Comparison of ENCODE assay signal across 27 cellular contexts in the genomic region with DNA sequence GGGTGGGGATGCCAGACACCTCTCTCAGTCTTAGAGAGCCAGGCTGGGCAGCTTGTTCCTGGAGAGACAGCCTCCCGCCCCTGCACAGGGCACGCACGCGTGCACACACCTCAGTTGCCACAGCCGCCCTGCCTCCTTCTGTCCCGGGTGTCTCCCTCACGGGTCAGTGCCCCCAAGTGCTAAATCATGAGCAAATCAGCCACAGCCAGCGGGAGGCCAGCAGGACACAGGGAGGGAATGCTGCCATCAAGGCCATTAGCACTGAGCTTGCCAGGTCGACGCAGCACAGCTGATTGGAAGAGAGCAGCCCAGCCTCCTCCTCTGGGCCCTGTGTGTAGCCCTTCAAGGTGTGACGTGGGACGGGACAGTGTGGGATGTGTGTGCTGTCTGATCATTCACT.
DNase-seq lines count a peak whose midpoint lies in the region; ATAC-seq, FAIRE-seq and TF ChIP-seq lines count a peak whose summit lies in the region.
"Had no signal": no experiment of that assay in that cellular context is flagged by ENCODE, and none has a peak within 500 bp of the region (broad histone marks: within the 10 kb centered on the region; RNA-seq: fewer than 3 reads in every experiment).

No MANE protein-coding gene starts in this region.

- no peak overlapping the region for H2AK5ac ChIP-seq in mesendoderm (ENCODE audit: low read length)

- H3K56ac ChIP-seq in mesendoderm (ENCODE audit: low read length): no peak overlapping the region

- POLR2A ChIA-PET in CD4-positive, alpha-beta T cell (lab: Charles Lee): no interaction called here

- CTCF ChIA-PET in CD4-positive, alpha-beta T cell (lab: Charles Lee): no interaction called here

- H3K4me2 ChIP-seq in mesendoderm (ENCODE audit: low read length): no peak overlapping the region

- DNase-seq in NCI-H1092 treated with DMSO at 0.1 percent for 48 hours (lab: John Stamatoyannopoulos, UW) (peak; percentile 15), NCI-H1092 (lab: John Stamatoyannopoulos, UW) (no peak), RCC 7860 (ENCODE audit: low spot score) (peak; percentile 69), left colon (peak in 1 of 2 donors; percentile 10), renal cortical epithelial cell (ENCODE audit: low read depth) (peak; percentile 23), mesendoderm (no peak), occipital lobe (lab: John Stamatoyannopoulos, UW) (no peak)
- DNase-seq in CD4-positive, alpha-beta T cell: no peak
- DNase-seq: activated CD4-positive, alpha-beta T cell treated with anti-CD3 and anti-CD28 coated beads, Interleukin-2, amount 50 U/mL, for 48 hours; activated CD8-positive, alpha-beta memory T cell treated with anti-CD3 and anti-CD28 coated beads, Interleukin-2, amount 50 U/mL, for 48 hours; activated naive CD8-positive, alpha-beta T cell treated with anti-CD3 and anti-CD28 coated beads, Interleukin-2, amount 10 ng/mL, durations not matched to agents 7 days and 5 days; brain microvascular endothelial cell; cortex of kidney; HCEC 1CT; KBM-7; NCI-H187 treated with DMSO at 0.1 percent for 48 hours; NK-92 treated with Interleukin-12 subunit alpha and Interleukin-12 subunit beta, amount 100 ng/mL, for 24 hours; stimulated activated CD4-positive, alpha-beta T cell treated with anti-CD3 and anti-CD28 coated beads, Interleukin-4, amount 100 ng/mL, for 24 hours; stimulated activated naive CD8-positive, alpha-beta T cell treated with anti-CD3 and anti-CD28 coated beads, Interleukin-15, amount 100 ng/mL, for 72 hours; trophoblast cell had no signal

- H3K4me1 Mint-ChIP-seq in CD4-positive, alpha-beta T cell (ENCODE audit: low read depth): no peaks in the 10 kb centered on the region

- no peak overlapping the region for H2BK15ac ChIP-seq in mesendoderm (replicated peaks; ENCODE audit: low read depth)

- H3K9me3 ChIP-seq in CD4-positive, alpha-beta T cell (ENCODE audit: control insufficient read depth, low read length): no peaks in the 10 kb centered on the region

- H3K4me3 Mint-ChIP-seq in CD4-positive, alpha-beta T cell: no peak overlapping the region
- H3K4me3 Mint-ChIP-seq: activated naive CD8-positive, alpha-beta T cell treated with anti-CD3 and anti-CD28 coated beads, Interleukin-2, amount 10 ng/mL, durations not matched to agents 7 days and 5 days; mesothelial cell of epicardium; nephron; stimulated activated naive CD8-positive, alpha-beta T cell treated with anti-CD3 and anti-CD28 coated beads, Interleukin-15, amount 100 ng/mL, for 72 hours; T-helper 2 cell treated with Interferon-gamma antibody and Interleukin-4, amounts not matched to agents 5 μg/mL and 100 μg/mL, for 36 hours; WTC11 had no signal

- H3K79me1 ChIP-seq in mesendoderm (ENCODE audit: low read length): no peaks in the 10 kb centered on the region

- no peak overlapping the region for H3K18ac ChIP-seq in mesendoderm (ENCODE audit: low read length)

- no peak overlapping the region for H2BK120ac ChIP-seq in mesendoderm (ENCODE audit: low read depth, low read length)

- H3K27me3 Mint-ChIP-seq in CD4-positive, alpha-beta T cell: peaks cover 10% of the 10 kb centered on the region

- FAIRE-seq in RCC 7860 (lab: Jason Lieb, UNC): peak; percentile 80
- FAIRE-seq: endometrium had no signal

- H3K36me3 Mint-ChIP-seq in CD4-positive, alpha-beta T cell (ENCODE audit: low read depth): no peaks in the 10 kb centered on the region
- H3K36me3 Mint-ChIP-seq: activated naive CD8-positive, alpha-beta T cell treated with anti-CD3 and anti-CD28 coated beads, Interleukin-2, amount 10 ng/mL, durations not matched to agents 7 days and 5 days; mesothelial cell of epicardium; WTC11 had no signal

- no peak overlapping the region for H3K4me3 ChIP-seq in mesendoderm (ENCODE audit: low read length)

- ATAC-seq in left colon: peak; percentile 73
- no peak for ATAC-seq in CD4-positive, alpha-beta T cell (ENCODE audit: poor library complexity)
- ATAC-seq: stimulated activated naive CD8-positive, alpha-beta T cell treated with anti-CD3 and anti-CD28 coated beads, Interleukin-15, amount 100 ng/mL, for 72 hours; WTC11 had no signal

- H3K23ac ChIP-seq in mesendoderm (ENCODE audit: low read length): no peak overlapping the region

- WGBS in mesendoderm (ENCODE audit: extremely low coverage, insufficient coverage, low lambda C conversion rate): no CpG with 5 or more reads among the region's 12 CpGs

- H3K4ac ChIP-seq in mesendoderm (ENCODE audit: low read depth, low read length): no peak overlapping the region

- no peak overlapping the region for H3K9ac ChIP-seq in mesendoderm (ENCODE audit: low read length)

- no peak overlapping the region for H4K8ac ChIP-seq in mesendoderm (ENCODE audit: low read depth, low read length)

- peaks cover 9% of the 10 kb centered on the region for H3K4me1 ChIP-seq in mesendoderm (ENCODE audit: control insufficient read depth, low read depth, low read length)

- no peak overlapping the region for H4K5ac ChIP-seq in mesendoderm (ENCODE audit: low read length)

- H3K9me3 Mint-ChIP-seq in CD4-positive, alpha-beta T cell: no peaks in the 10 kb centered on the region
- H3K9me3 Mint-ChIP-seq: activated naive CD8-positive, alpha-beta T cell treated with anti-CD3 and anti-CD28 coated beads, Interleukin-2, amount 10 ng/mL, durations not matched to agents 7 days and 5 days; activated T-helper 2 cell treated with anti-CD3 and anti-CD28 coated beads, Interferon-gamma antibody, Interleukin-2, Interleukin-4, amounts not matched to agents 10 μg/mL and 5 μg/mL and 100 μg/mL, durations not matched to agents 14 hours and 24 hours and 36 hours; mesothelial cell of epicardium; nephron; WTC11 had no signal

- intact Hi-C loops in left colon (cut with DNase I, micrococcal nuclease): no loop called here
- intact Hi-C loops in CD4-positive, alpha-beta T cell (cut with DNase I, micrococcal nuclease): no loop called here

- H3K27ac ChIP-seq in mesendoderm (ENCODE audit: low read depth, low read length): no peak overlapping the region
- H3K27ac ChIP-seq in CD4-positive, alpha-beta T cell (ENCODE audit: low read depth, low read length): no peak overlapping the region
- H3K27ac ChIP-seq: 22Rv1, brain microvascular endothelial cell had no signal

- no peak overlapping the region for H3K27ac Mint-ChIP-seq in CD4-positive, alpha-beta T cell
- H3K27ac Mint-ChIP-seq: activated naive CD8-positive, alpha-beta T cell treated with anti-CD3 and anti-CD28 coated beads, Interleukin-2, amount 10 ng/mL, durations not matched to agents 7 days and 5 days; activated T-helper 2 cell treated with anti-CD3 and anti-CD28 coated beads, Interferon-gamma antibody, Interleukin-2, Interleukin-4, amounts not matched to agents 10 μg/mL and 5 μg/mL and 100 μg/mL, durations not matched to agents 14 hours and 24 hours and 36 hours; mesothelial cell of epicardium; T-helper 2 cell treated with Interferon-gamma antibody and Interleukin-4, amounts not matched to agents 5 μg/mL and 100 μg/mL, for 36 hours; WTC11 had no signal

- H3K27me3 ChIP-seq in mesendoderm (ENCODE audit: insufficient read depth, low read length, poor library complexity): no peaks in the 10 kb centered on the region
- no peaks in the 10 kb centered on the region for H3K27me3 ChIP-seq in CD4-positive, alpha-beta T cell (ENCODE audit: control insufficient read depth, insufficient read depth, low read length)

- H3K79me2 ChIP-seq in mesendoderm (ENCODE audit: control insufficient read depth, insufficient read depth, low read length): no peaks in the 10 kb centered on the region

- H3K36me3 ChIP-seq in mesendoderm (ENCODE audit: control insufficient read depth, insufficient read depth, low read length): no peaks in the 10 kb centered on the region
- H3K36me3 ChIP-seq: brain microvascular endothelial cell had no signal

- no peak overlapping the region for H2BK5ac ChIP-seq in mesendoderm (ENCODE audit: low read length)

- no peak for TF ChIP-seq CTCF in CD4-positive, alpha-beta T cell (IDR thresholded peaks at IDR 0.05)

Comparison
In these comparisons a context has a peak if more than half of its experiments do, and no peak if none do; other contexts are left out.
1. DNase-seq: peak in NCI-H1092 treated with DMSO at 0.1 percent for 48 hours (single experiment), RCC 7860 (single experiment) and renal cortical epithelial cell (single experiment); none in NCI-H1092 (single experiment), mesendoderm (single experiment), CD4-positive, alpha-beta T cell (0 of 10) and occipital lobe (single experiment).